20 cellular contexts compared by ENCODE assay signal in the genomic region with DNA sequence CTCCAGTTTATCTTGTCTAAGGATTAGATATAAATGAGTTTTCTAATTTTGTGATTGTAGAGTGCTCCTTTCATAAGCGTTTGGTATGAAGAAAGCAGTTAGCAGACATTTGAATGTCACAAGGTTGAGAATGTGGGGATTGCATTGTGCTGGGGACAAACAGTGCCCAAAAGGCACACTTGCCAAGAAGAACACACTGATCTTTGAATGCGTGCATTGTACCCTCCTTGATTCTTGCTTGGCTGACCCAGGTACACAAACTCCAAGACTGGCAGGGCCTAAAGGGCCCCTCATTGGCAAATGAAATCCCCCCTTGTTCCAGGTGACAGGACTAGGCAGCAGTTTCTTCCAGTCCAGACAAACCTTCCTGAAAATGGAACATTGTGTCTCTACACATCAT.
DNase-seq lines count a peak whose midpoint lies in the region; ATAC-seq and TF ChIP-seq lines count a peak whose summit lies in the region.
"Had no signal": no experiment of that assay in that cellular context is flagged by ENCODE, and none has a peak within 500 bp of the region (broad histone marks: within the 10 kb centered on the region; RNA-seq: fewer than 3 reads in every experiment).

No MANE protein-coding gene starts in this region.

- no peak for TF ChIP-seq CTCF in gastrocnemius medialis (IDR thresholded peaks at IDR 0.05 in 4 of 5, conservative IDR thresholded peaks at IDR 0.05 in 1 of 5)
- TF ChIP-seq CTCF in chondrocyte (IDR thresholded peaks at IDR 0.05), result no peak

- no peaks in the 10 kb centered on the region for H3K9me3 ChIP-seq in right cardiac atrium (ENCODE audit: control insufficient read depth, low read length)
- H3K9me3 ChIP-seq in gastrocnemius medialis, result no peaks in the 10 kb centered on the region
- H3K9me3 ChIP-seq: BE2C had no signal

- DNase-seq in left ventricle myocardium superior (no peak), right cardiac atrium (no peak), caudate nucleus (lab: John Stamatoyannopoulos, UW) (peak in 2 of 61 donors; percentile 13 to 16), gastrocnemius medialis (no peak), chondrocyte (ENCODE audit: low spot score) (no peak)
- no peak for DNase-seq in activated naive CD4-positive, alpha-beta T cell treated with anti-CD3 and anti-CD28 coated beads, Interleukin-2, amount 10 ng/mL, durations not matched to agents 7 days and 5 days
- no peak for DNase-seq in stimulated activated effector memory CD8-positive, alpha-beta T cell treated with anti-CD3 and anti-CD28 coated beads, Interleukin-12 subunit alpha, Interleukin-12 subunit beta, amount 100 ng/mL, for 72 hours (ENCODE audit: low spot score in 2 of 2)
- DNase-seq: 8988T; BE2C; CD4-positive, CD25-positive, alpha-beta regulatory T cell; CD8-positive, alpha-beta memory T cell; COR-L47; DMS 273 treated with DMSO at 0.1 percent for 48 hours; DMS53; DND-41; EL; GM23248 had no signal

- H3K4me3 Mint-ChIP-seq in activated naive CD4-positive, alpha-beta T cell treated with anti-CD3 and anti-CD28 coated beads, Interleukin-2, amount 10 ng/mL, durations not matched to agents 7 days and 5 days, result no peak overlapping the region
- H3K4me3 Mint-ChIP-seq in chondrocyte (ENCODE audit: unreplicated experiment), result no peak overlapping the region
- no peak overlapping the region for H3K4me3 Mint-ChIP-seq in stimulated activated effector memory CD8-positive, alpha-beta T cell treated with anti-CD3 and anti-CD28 coated beads, Interleukin-12 subunit alpha, Interleukin-12 subunit beta, amount 100 ng/mL, for 72 hours
- H3K4me3 Mint-ChIP-seq: CD4-positive, CD25-positive, alpha-beta regulatory T cell; CD8-positive, alpha-beta memory T cell; IgD-negative memory B cell had no signal

- H3K4me1 Mint-ChIP-seq in activated naive CD4-positive, alpha-beta T cell treated with anti-CD3 and anti-CD28 coated beads, Interleukin-2, amount 10 ng/mL, durations not matched to agents 7 days and 5 days, result peaks cover 9% of the 10 kb centered on the region
- peaks cover 20% of the 10 kb centered on the region for H3K4me1 Mint-ChIP-seq in chondrocyte (ENCODE audit: low read depth)
- peaks cover 11% of the 10 kb centered on the region for H3K4me1 Mint-ChIP-seq in stimulated activated effector memory CD8-positive, alpha-beta T cell treated with anti-CD3 and anti-CD28 coated beads, Interleukin-12 subunit alpha, Interleukin-12 subunit beta, amount 100 ng/mL, for 72 hours

- H3K27me3 Mint-ChIP-seq in activated naive CD4-positive, alpha-beta T cell treated with anti-CD3 and anti-CD28 coated beads, Interleukin-2, amount 10 ng/mL, durations not matched to agents 7 days and 5 days, result peaks cover 10% of the 10 kb centered on the region
- peaks cover 6% of the 10 kb centered on the region for H3K27me3 Mint-ChIP-seq in chondrocyte (ENCODE audit: low read depth)

- WGBS in right cardiac atrium, result 63% methylated on average over 2 of the region's 2 CpGs

- CTCF ChIA-PET in activated naive CD4-positive, alpha-beta T cell treated with anti-CD3 and anti-CD28 coated beads, Interleukin-2, amount 10 ng/mL, durations not matched to agents 7 days and 5 days (lab: Charles Lee), result no interaction called here

- no peaks in the 10 kb centered on the region for H3K9me3 Mint-ChIP-seq in activated naive CD4-positive, alpha-beta T cell treated with anti-CD3 and anti-CD28 coated beads, Interleukin-2, amount 10 ng/mL, durations not matched to agents 7 days and 5 days
- H3K9me3 Mint-ChIP-seq in chondrocyte (ENCODE audit: low read depth), result no peaks in the 10 kb centered on the region
- no peaks in the 10 kb centered on the region for H3K9me3 Mint-ChIP-seq in stimulated activated effector memory CD8-positive, alpha-beta T cell treated with anti-CD3 and anti-CD28 coated beads, Interleukin-12 subunit alpha, Interleukin-12 subunit beta, amount 100 ng/mL, for 72 hours
- H3K9me3 Mint-ChIP-seq: CD8-positive, alpha-beta memory T cell had no signal

- in situ Hi-C loops in gastrocnemius medialis (cut with MboI; ENCODE audit: low sequenced_read_pairs in 4 of 4), result loop anchor here in 1 of 4 donors (25.0 kb wide), 1 partner anchor 91 kb away; the partner anchor contains the start of gene LIFR

- intact Hi-C loops in left ventricle myocardium superior (cut with micrococcal nuclease) (no loop called here), right cardiac atrium (cut with DNase I) (loop anchor here in 1 of 4 donors (10.0 kb wide), 1 partner anchor 59 kb away; no protein-coding TSS in a partner anchor), gastrocnemius medialis (cut with DNase I; ENCODE audit: low total_unique reads) (no loop called here)

- H3K27ac ChIP-seq in right cardiac atrium (ENCODE audit: low read length) (no peak overlapping the region), caudate nucleus (ENCODE audit: low read depth, low read length) (peak overlapping the region; percentile 18), gastrocnemius medialis (peak overlapping the region in 1 of 4 donors; percentile 48)
- H3K27ac ChIP-seq: GM23248 had no signal

- H3K27ac Mint-ChIP-seq in activated naive CD4-positive, alpha-beta T cell treated with anti-CD3 and anti-CD28 coated beads, Interleukin-2, amount 10 ng/mL, durations not matched to agents 7 days and 5 days, result no peak overlapping the region
- no peak overlapping the region for H3K27ac Mint-ChIP-seq in chondrocyte (ENCODE audit: unreplicated experiment)
- no peak overlapping the region for H3K27ac Mint-ChIP-seq in stimulated activated effector memory CD8-positive, alpha-beta T cell treated with anti-CD3 and anti-CD28 coated beads, Interleukin-12 subunit alpha, Interleukin-12 subunit beta, amount 100 ng/mL, for 72 hours
- H3K27ac Mint-ChIP-seq: CD4-positive, CD25-positive, alpha-beta regulatory T cell; CD8-positive, alpha-beta memory T cell; IgD-negative memory B cell had no signal

- ATAC-seq in left ventricle myocardium superior, result peak; percentile 24
- no peak for ATAC-seq in right cardiac atrium
- ATAC-seq in gastrocnemius medialis, result peak; percentile 33 to 60
- no peak for ATAC-seq in stimulated activated effector memory CD8-positive, alpha-beta T cell treated with anti-CD3 and anti-CD28 coated beads, Interleukin-12 subunit alpha, Interleukin-12 subunit beta, amount 100 ng/mL, for 72 hours
- ATAC-seq: GM12878, HepG2 had no signal

- H3K4me3 ChIP-seq in right cardiac atrium (ENCODE audit: low read length) (no peak overlapping the region), gastrocnemius medialis (no peak overlapping the region)
- H3K4me3 ChIP-seq: GM12878, GM23248 had no signal

- H3K27me3 ChIP-seq in right cardiac atrium (ENCODE audit: control insufficient read depth, insufficient read depth) (no peaks in the 10 kb centered on the region), gastrocnemius medialis (no peaks in the 10 kb centered on the region)
- H3K27me3 ChIP-seq: BE2C had no signal

- no peaks in the 10 kb centered on the region for H3K36me3 Mint-ChIP-seq in activated naive CD4-positive, alpha-beta T cell treated with anti-CD3 and anti-CD28 coated beads, Interleukin-2, amount 10 ng/mL, durations not matched to agents 7 days and 5 days
- H3K36me3 Mint-ChIP-seq in chondrocyte (ENCODE audit: low read depth), result no peaks in the 10 kb centered on the region
- no peaks in the 10 kb centered on the region for H3K36me3 Mint-ChIP-seq in stimulated activated effector memory CD8-positive, alpha-beta T cell treated with anti-CD3 and anti-CD28 coated beads, Interleukin-12 subunit alpha, Interleukin-12 subunit beta, amount 100 ng/mL, for 72 hours
- H3K36me3 Mint-ChIP-seq: CD4-positive, CD25-positive, alpha-beta regulatory T cell; IgD-negative memory B cell had no signal

- H3K36me3 ChIP-seq in gastrocnemius medialis, result no peaks in the 10 kb centered on the region
- H3K36me3 ChIP-seq: BE2C had no signal

- TF ChIP-seq POLR2A in gastrocnemius medialis (IDR thresholded peaks at IDR 0.05), result no peak

- no peaks in the 10 kb centered on the region for H3K4me1 ChIP-seq in right cardiac atrium (ENCODE audit: control insufficient read depth, insufficient read depth, low read length)
- peaks cover 12 to 17% of the 10 kb centered on the region in 2 donors for H3K4me1 ChIP-seq in gastrocnemius medialis
- H3K4me1 ChIP-seq: BE2C had no signal

Comparison
In these comparisons a context has a peak if more than half of its experiments do, and no peak if none do; other contexts are left out.
1. ATAC-seq: peak in left ventricle myocardium superior (single experiment) and gastrocnemius medialis (2 of 2); none in right cardiac atrium (0 of 2) and stimulated activated effector memory CD8-positive, alpha-beta T cell treated with anti-CD3 and anti-CD28 coated beads, Interleukin-12 subunit alpha, Interleukin-12 subunit beta, amount 100 ng/mL, for 72 hours (single experiment).